In the genomic region with DNA sequence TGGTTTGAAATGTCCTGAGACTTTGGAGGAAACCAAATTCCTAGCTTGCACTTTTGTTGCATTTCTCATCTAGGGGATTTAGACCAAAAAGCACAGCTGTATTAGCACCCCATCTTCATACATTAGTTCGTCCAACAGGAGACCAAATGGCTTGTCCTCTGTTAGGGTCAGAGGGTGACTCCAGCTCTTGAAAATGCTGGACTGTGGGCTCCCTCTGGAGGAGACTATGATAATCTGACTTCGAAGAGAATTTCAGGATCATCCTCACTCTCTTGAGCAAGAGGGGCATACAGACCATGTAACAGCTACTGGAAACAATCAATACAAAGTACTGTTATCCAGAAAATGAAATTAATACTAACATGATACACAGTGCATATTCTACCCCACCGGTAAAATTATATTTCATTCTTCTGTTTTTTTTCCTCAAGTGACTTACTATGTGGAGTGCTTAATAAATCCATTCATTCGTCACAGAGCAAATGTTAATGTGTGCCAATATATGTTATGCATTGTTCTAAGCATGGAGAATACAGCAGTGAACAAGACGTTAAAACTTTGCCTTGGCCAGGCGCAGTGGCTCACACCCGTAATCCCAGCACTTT, we compare ENCODE assay signal across 8 cellular contexts.
A peak's percentile ranks its signal among the peaks of the same experiment; 100 is the strongest.
DNase-seq lines count a peak whose midpoint lies in the region; ATAC-seq, FAIRE-seq and TF ChIP-seq lines count a peak whose summit lies in the region.

No MANE protein-coding gene starts in this region.

- no peak overlapping the region for H2AK5ac ChIP-seq in H1 (ENCODE audit: low read depth, low read length)

- no peaks in the 10 kb centered on the region for H3K79me2 ChIP-seq in H1 (ENCODE audit: control insufficient read depth in 1 of 2, insufficient read depth in 2 of 2, low read length in 2 of 2)

- no peak overlapping the region for H3K4me3 ChIP-seq in AG09309 (ENCODE audit: control insufficient read depth, low read depth, low read length)
- no peak overlapping the region for H3K4me3 ChIP-seq in WERI-Rb-1 (ENCODE audit: low read depth, low read length)
- H3K4me3 ChIP-seq in H1 (ENCODE audit: extremely low read depth in 1 of 4, insufficient read depth in 2 of 4, low read depth in 3 of 4, low read length in 4 of 4), result no peak overlapping the region

- ATAC-seq in HG02885 (IDR thresholded peaks at IDR 0.05; ENCODE audit: poor library complexity, unreplicated experiment), result no peak

- no peak overlapping the region for H4K5ac ChIP-seq in H1 (ENCODE audit: insufficient read length, low read depth, low read length)

- H4K8ac ChIP-seq in H1 (ENCODE audit: extremely low read depth, insufficient read depth, low read length), result no peak overlapping the region

- FAIRE-seq in GM12892 (lab: Jason Lieb, UNC) (peak; percentile 67), H1 (lab: Jason Lieb, UNC) (peak; percentile 95)

- no peaks in the 10 kb centered on the region for H3K23me2 ChIP-seq in H1 (ENCODE audit: low read depth, low read length)

- H3K27me3 ChIP-seq in WERI-Rb-1 (ENCODE audit: insufficient read depth, low read depth, severe bottlenecking) (no peaks in the 10 kb centered on the region), H1 (replicated peaks in 1 of 4; ENCODE audit: control insufficient read depth in 3 of 4, extremely low read depth in 1 of 4, insufficient read depth in 3 of 4, low read length in 3 of 4) (no peaks in the 10 kb centered on the region)

- H3K27ac ChIP-seq in WERI-Rb-1 (no peak overlapping the region), H1 (ENCODE audit: low read depth, low read length) (no peak overlapping the region)

- TF ChIP-seq POLR2A in GM12892 (IDR thresholded peaks at IDR 0.05; ENCODE audit: low read depth, low read length), result no peak
- no peak for TF ChIP-seq POLR2A in H1 (IDR thresholded peaks at IDR 0.05; ENCODE audit: control extremely low read depth in 1 of 2, low read depth in 2 of 2, low read length in 2 of 2)

- TF ChIP-seq CTCF in AG09309 (IDR thresholded peaks at IDR 0.05; ENCODE audit: control insufficient read depth, insufficient read depth, low read depth, low read length, missing control alignments), result peak; percentile 71
- peak; percentile 52 for TF ChIP-seq CTCF in WERI-Rb-1 (IDR thresholded peaks at IDR 0.05; ENCODE audit: low read depth, low read length)
- TF ChIP-seq CTCF in H1 (IDR thresholded peaks at IDR 0.05; ENCODE audit: control extremely low read depth in 1 of 3, insufficient read depth in 1 of 3, low read depth in 1 of 3, low read length in 3 of 3), result peak in 2 of 3 experiments; percentile 81 to 92; a peak in 3 of 4 replicates

- POLR2A ChIA-PET in H1 (lab: Charles Lee; ENCODE audit: partially characterized antibody), result interaction anchor here (0.6 to 2.8 kb wide), 5 partner anchors 33 to 296 kb away, joined by 3 to 22 read pairs (median 3); partner anchors contain the start of genes PPP2CA and SKP1

- no peak overlapping the region for H2AFZ ChIP-seq in H1 (ENCODE audit: low read length)

- H2BK12ac ChIP-seq in H1 (ENCODE audit: low read depth, low read length), result no peak overlapping the region

- peak; percentile 98 to 99 for TF ChIP-seq RAD21 in H1 (IDR thresholded peaks at IDR 0.05 in 1 of 2, conservative IDR thresholded peaks at IDR 0.05 in 1 of 2; ENCODE audit: low read depth in 2 of 2, low read length in 2 of 2)

- H3K9ac ChIP-seq in H1 (replicated peaks in 1 of 4; ENCODE audit: extremely low read depth in 1 of 4, low read depth in 3 of 4, low read length in 3 of 4), result no peak overlapping the region

- H2BK120ac ChIP-seq in H1 (replicated peaks; ENCODE audit: low read depth, low read length), result no peak overlapping the region

- H2BK20ac ChIP-seq in H1 (ENCODE audit: low read length), result no peak overlapping the region

- H3K9me3 ChIP-seq in WERI-Rb-1 (ENCODE audit: severe bottlenecking), result peaks cover 8% of the 10 kb centered on the region
- H3K9me3 ChIP-seq in H1 (ENCODE audit: insufficient read depth in 2 of 2, low read depth in 1 of 2, low read length in 1 of 2), result peaks cover 0 to 13% of the 10 kb centered on the region in 2 experiments; a peak in 2 of 4 replicates

- TF ChIP-seq EP300 in H1 (IDR thresholded peaks at IDR 0.05; ENCODE audit: borderline replicate concordance in 1 of 2, low read depth in 2 of 2, low read length in 2 of 2), result no peak

- no peaks in the 10 kb centered on the region for H4K20me1 ChIP-seq in H1 (replicated peaks in 1 of 2; ENCODE audit: control insufficient read depth in 1 of 2, insufficient read depth in 2 of 2, low read length in 2 of 2)

- H3K4me2 ChIP-seq in H1 (ENCODE audit: insufficient read depth in 1 of 2, low read depth in 2 of 2, low read length in 2 of 2), result no peak overlapping the region

- H3K18ac ChIP-seq in H1 (ENCODE audit: extremely low read depth, low read length), result no peak overlapping the region

- CTCF ChIA-PET in H1 (lab: Charles Lee; ENCODE audit: partially characterized antibody), result interaction anchor here (0.7 to 8.8 kb wide), 34 partner anchors 9 to 150 kb away, joined by 3 to 120 read pairs (median 5); partner anchors contain the start of gene PPP2CA

- H4K91ac ChIP-seq in H1 (replicated peaks; ENCODE audit: insufficient read length, low read length), result no peak overlapping the region

- H3K79me1 ChIP-seq in H1 (ENCODE audit: low read depth, low read length), result no peaks in the 10 kb centered on the region

- no peaks in the 10 kb centered on the region for H3K36me3 ChIP-seq in WERI-Rb-1
- no peaks in the 10 kb centered on the region for H3K36me3 ChIP-seq in H1 (ENCODE audit: control insufficient read depth in 2 of 4, insufficient read depth in 4 of 4, low read length in 3 of 4)

- no peak overlapping the region for H3K23ac ChIP-seq in H1 (ENCODE audit: insufficient read length)

- no peak overlapping the region for H2BK5ac ChIP-seq in H1 (ENCODE audit: low read depth, low read length)

- H3K56ac ChIP-seq in H1 (replicated peaks; ENCODE audit: insufficient read length, low read depth, low read length), result no peak overlapping the region

- no peak overlapping the region for H3K14ac ChIP-seq in H1 (ENCODE audit: insufficient read length)

- H2BK15ac ChIP-seq in H1 (ENCODE audit: low read length), result no peak overlapping the region

- no peak overlapping the region for H3K4ac ChIP-seq in H1 (replicated peaks; ENCODE audit: insufficient read length, low read depth, low read length)

- DNase-seq in AG09309 (ENCODE audit: low read depth), result peak; percentile 50
- DNase-seq in GM12892 (ENCODE audit: insufficient read length), result peak; percentile 13
- DNase-seq in NCI-H2029 treated with DMSO at 0.1 percent for 48 hours (lab: John Stamatoyannopoulos, UW), result peak; percentile 21
- peak; percentile 60 for DNase-seq in WERI-Rb-1
- DNase-seq in H1 (ENCODE audit: low read depth in 1 of 2, low spot score in 2 of 2), result peak; percentile 46 to 59
- peak; percentile 89 for DNase-seq in medulla oblongata (ENCODE audit: extremely low spot score)
- DNase-seq in stimulated activated naive CD4-positive, alpha-beta T cell (lab: John Stamatoyannopoulos, UW), result peak in 5 of 6 experiments; percentile 10 to 58 (median 18)

- WGBS in H1 (ENCODE audit: extremely low coverage in 1 of 2, insufficient coverage in 1 of 2, insufficient read length in 1 of 2, insufficient replicate concordance in 2 of 2, low coverage in 1 of 2, low lambda C conversion rate in 2 of 2, missing lambda C conversion rate in 1 of 2), 2 experiments, result 43% methylated on average over 7 of the region's 7 CpGs; no CpG with 5 or more reads in 1 of the 2 experiments

- H3K4me1 ChIP-seq in H1 (replicated peaks in 1 of 4; ENCODE audit: control insufficient read depth in 3 of 4, insufficient read depth in 4 of 4, low read length in 3 of 4), result no peaks in the 10 kb centered on the region

TF ChIP-seq in H1, 55 proteins besides CTCF, POLR2A, EP300 and RAD21:
- TF ChIP-seq FOSL1 (IDR thresholded peaks at IDR 0.05; ENCODE audit: insufficient read depth, low read depth, low read length), result no peak
- peak; percentile 12; the same call in 1 of the 2 replicates for TF ChIP-seq YY1 (IDR thresholded peaks at IDR 0.05; ENCODE audit: low read depth, low read length)
- TF ChIP-seq CEBPB (IDR thresholded peaks at IDR 0.05; ENCODE audit: low read depth, low read length), result peak; percentile 71; the same call in 1 of the 2 replicates
TF ChIP-seq in H1: peak in this region for 2.

Comparison
In these comparisons a context has a peak if more than half of its experiments do, and no peak if none do; other contexts are left out.
1. DNase-seq: peak in every context shown above with its lines; median percentile 89 in medulla oblongata; 60 in WERI-Rb-1; 52 in H1; 50 in AG09309; 21 in NCI-H2029 treated with DMSO at 0.1 percent for 48 hours; 18 in stimulated activated naive CD4-positive, alpha-beta T cell; 13 in GM12892.